Comparison of ENCODE assay signal across 19 cellular contexts in the genomic region with DNA sequence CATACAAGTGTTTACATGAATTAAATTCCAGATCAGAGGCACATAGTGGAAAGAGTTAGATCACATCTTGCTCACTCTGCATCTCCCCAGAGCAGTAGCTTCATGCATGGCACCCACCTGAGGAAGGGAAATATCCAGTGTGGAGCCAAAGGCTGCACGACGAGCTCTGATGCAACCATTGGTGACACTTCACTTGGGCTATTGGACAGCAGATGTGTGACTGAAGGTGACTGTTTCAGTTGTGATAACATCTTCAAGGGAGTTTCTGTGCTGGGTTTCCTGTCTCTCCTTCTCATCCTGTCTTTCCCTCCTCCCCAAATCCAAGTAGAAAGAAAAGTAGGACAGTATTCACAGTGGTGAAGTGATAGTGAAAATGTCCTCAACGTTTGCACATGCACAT.
"Had no signal": no experiment of that assay in that cellular context is flagged by ENCODE, and none has a peak within 500 bp of the region (broad histone marks: within the 10 kb centered on the region; RNA-seq: fewer than 3 reads in every experiment).

No MANE protein-coding gene starts in this region.

- H3K27ac Mint-ChIP-seq: activated CD4-positive, alpha-beta memory T cell treated with anti-CD3 and anti-CD28 coated beads for 36 hours; activated CD4-positive, alpha-beta T cell treated with anti-CD3 and anti-CD28 coated beads for 36 hours; activated naive CD4-positive, alpha-beta T cell treated with anti-CD3 and anti-CD28 coated beads, Interleukin-2, amount 10 ng/mL, durations not matched to agents 7 days and 5 days; activated naive CD8-positive, alpha-beta T cell treated with anti-CD3 and anti-CD28 coated beads, Interleukin-2, amount 50 U/mL, for 24 hours; activated T-cell treated with anti-CD3 and anti-CD28 coated beads, Interleukin-2, amount 50 U/mL, for 72 hours; dendritic cell treated with granulocyte-macrophage colony-stimulating factor and Interleukin-4, amounts not matched to agents 40 ng/mL and 50 ng/mL, for 4 days; natural killer cell treated with Interleukin-12 subunit alpha and Interleukin-12 subunit beta and Interleukin-15 and Interleukin-18, amount 100 ng/mL, for 72 hours; type B pancreatic cell had no signal

- H3K9me3 Mint-ChIP-seq: natural killer cell treated with Interleukin-12 subunit alpha and Interleukin-12 subunit beta and Interleukin-15 and Interleukin-18, amount 100 ng/mL, for 72 hours; type B pancreatic cell had no signal

- H3K27me3 Mint-ChIP-seq: activated CD4-positive, alpha-beta memory T cell treated with anti-CD3 and anti-CD28 coated beads for 36 hours; activated CD4-positive, alpha-beta T cell treated with anti-CD3 and anti-CD28 coated beads for 36 hours; activated naive CD4-positive, alpha-beta T cell treated with anti-CD3 and anti-CD28 coated beads, Interleukin-2, amount 10 ng/mL, durations not matched to agents 7 days and 5 days; activated naive CD8-positive, alpha-beta T cell treated with anti-CD3 and anti-CD28 coated beads, Interleukin-2, amount 50 U/mL, for 24 hours; dendritic cell treated with granulocyte-macrophage colony-stimulating factor and Interleukin-4, amounts not matched to agents 40 ng/mL and 50 ng/mL, for 4 days; natural killer cell treated with Interleukin-12 subunit alpha and Interleukin-12 subunit beta and Interleukin-15 and Interleukin-18, amount 100 ng/mL, for 72 hours; type B pancreatic cell had no signal

- H3K36me3 Mint-ChIP-seq: type B pancreatic cell had no signal

- H3K4me3 Mint-ChIP-seq: activated CD4-positive, alpha-beta memory T cell treated with anti-CD3 and anti-CD28 coated beads for 36 hours; activated CD4-positive, alpha-beta T cell treated with anti-CD3 and anti-CD28 coated beads for 36 hours; activated naive CD4-positive, alpha-beta T cell treated with anti-CD3 and anti-CD28 coated beads, Interleukin-2, amount 10 ng/mL, durations not matched to agents 7 days and 5 days; activated naive CD8-positive, alpha-beta T cell treated with anti-CD3 and anti-CD28 coated beads, Interleukin-2, amount 50 U/mL, for 24 hours; activated T-cell treated with anti-CD3 and anti-CD28 coated beads, Interleukin-2, amount 50 U/mL, for 72 hours; dendritic cell treated with granulocyte-macrophage colony-stimulating factor and Interleukin-4, amounts not matched to agents 40 ng/mL and 50 ng/mL, for 4 days; natural killer cell treated with Interleukin-12 subunit alpha and Interleukin-12 subunit beta and Interleukin-15 and Interleukin-18, amount 100 ng/mL, for 72 hours; type B pancreatic cell had no signal

- DNase-seq: activated CD4-positive, alpha-beta memory T cell treated with anti-CD3 and anti-CD28 coated beads for 36 hours; activated CD4-positive, alpha-beta T cell treated with anti-CD3 and anti-CD28 coated beads for 36 hours; activated effector memory CD4-positive, alpha-beta T cell treated with anti-CD3 and anti-CD28 coated beads, Interleukin-2, amount 50 U/mL, for 16 hours; activated naive CD4-positive, alpha-beta T cell treated with anti-CD3 and anti-CD28 coated beads, Interleukin-2, amount 10 ng/mL, durations not matched to agents 7 days and 5 days; activated naive CD8-positive, alpha-beta T cell treated with anti-CD3 and anti-CD28 coated beads, Interleukin-2, amount 50 U/mL, for 24 hours; activated T-cell treated with anti-CD3 and anti-CD28 coated beads, Interleukin-2, amount 50 U/mL, for 72 hours; effector CD4-positive, alpha-beta T cell; foreskin keratinocyte; kidney glomerular epithelial cell; left ventricle myocardium superior; nucleus accumbens; spleen; stimulated activated CD4-positive, alpha-beta T cell treated with anti-CD3 and anti-CD28 coated beads, Interleukin-4, amount 100 ng/mL, for 1 hour; stimulated activated naive CD4-positive, alpha-beta T cell; T-helper 1 cell; testis had no signal
